In genomic region chr7:134553976-134554375, GRCh38 we compare ENCODE assay signal across 1 cellular context.
TF ChIP-seq lines count a peak whose summit lies in the region.

No MANE protein-coding gene starts in this region.

TF ChIP-seq in GM23338, 12 proteins besides CTCF, POLR2A, EP300 and RAD21 (continued from another document):
- TF ChIP-seq, protein P1, sequence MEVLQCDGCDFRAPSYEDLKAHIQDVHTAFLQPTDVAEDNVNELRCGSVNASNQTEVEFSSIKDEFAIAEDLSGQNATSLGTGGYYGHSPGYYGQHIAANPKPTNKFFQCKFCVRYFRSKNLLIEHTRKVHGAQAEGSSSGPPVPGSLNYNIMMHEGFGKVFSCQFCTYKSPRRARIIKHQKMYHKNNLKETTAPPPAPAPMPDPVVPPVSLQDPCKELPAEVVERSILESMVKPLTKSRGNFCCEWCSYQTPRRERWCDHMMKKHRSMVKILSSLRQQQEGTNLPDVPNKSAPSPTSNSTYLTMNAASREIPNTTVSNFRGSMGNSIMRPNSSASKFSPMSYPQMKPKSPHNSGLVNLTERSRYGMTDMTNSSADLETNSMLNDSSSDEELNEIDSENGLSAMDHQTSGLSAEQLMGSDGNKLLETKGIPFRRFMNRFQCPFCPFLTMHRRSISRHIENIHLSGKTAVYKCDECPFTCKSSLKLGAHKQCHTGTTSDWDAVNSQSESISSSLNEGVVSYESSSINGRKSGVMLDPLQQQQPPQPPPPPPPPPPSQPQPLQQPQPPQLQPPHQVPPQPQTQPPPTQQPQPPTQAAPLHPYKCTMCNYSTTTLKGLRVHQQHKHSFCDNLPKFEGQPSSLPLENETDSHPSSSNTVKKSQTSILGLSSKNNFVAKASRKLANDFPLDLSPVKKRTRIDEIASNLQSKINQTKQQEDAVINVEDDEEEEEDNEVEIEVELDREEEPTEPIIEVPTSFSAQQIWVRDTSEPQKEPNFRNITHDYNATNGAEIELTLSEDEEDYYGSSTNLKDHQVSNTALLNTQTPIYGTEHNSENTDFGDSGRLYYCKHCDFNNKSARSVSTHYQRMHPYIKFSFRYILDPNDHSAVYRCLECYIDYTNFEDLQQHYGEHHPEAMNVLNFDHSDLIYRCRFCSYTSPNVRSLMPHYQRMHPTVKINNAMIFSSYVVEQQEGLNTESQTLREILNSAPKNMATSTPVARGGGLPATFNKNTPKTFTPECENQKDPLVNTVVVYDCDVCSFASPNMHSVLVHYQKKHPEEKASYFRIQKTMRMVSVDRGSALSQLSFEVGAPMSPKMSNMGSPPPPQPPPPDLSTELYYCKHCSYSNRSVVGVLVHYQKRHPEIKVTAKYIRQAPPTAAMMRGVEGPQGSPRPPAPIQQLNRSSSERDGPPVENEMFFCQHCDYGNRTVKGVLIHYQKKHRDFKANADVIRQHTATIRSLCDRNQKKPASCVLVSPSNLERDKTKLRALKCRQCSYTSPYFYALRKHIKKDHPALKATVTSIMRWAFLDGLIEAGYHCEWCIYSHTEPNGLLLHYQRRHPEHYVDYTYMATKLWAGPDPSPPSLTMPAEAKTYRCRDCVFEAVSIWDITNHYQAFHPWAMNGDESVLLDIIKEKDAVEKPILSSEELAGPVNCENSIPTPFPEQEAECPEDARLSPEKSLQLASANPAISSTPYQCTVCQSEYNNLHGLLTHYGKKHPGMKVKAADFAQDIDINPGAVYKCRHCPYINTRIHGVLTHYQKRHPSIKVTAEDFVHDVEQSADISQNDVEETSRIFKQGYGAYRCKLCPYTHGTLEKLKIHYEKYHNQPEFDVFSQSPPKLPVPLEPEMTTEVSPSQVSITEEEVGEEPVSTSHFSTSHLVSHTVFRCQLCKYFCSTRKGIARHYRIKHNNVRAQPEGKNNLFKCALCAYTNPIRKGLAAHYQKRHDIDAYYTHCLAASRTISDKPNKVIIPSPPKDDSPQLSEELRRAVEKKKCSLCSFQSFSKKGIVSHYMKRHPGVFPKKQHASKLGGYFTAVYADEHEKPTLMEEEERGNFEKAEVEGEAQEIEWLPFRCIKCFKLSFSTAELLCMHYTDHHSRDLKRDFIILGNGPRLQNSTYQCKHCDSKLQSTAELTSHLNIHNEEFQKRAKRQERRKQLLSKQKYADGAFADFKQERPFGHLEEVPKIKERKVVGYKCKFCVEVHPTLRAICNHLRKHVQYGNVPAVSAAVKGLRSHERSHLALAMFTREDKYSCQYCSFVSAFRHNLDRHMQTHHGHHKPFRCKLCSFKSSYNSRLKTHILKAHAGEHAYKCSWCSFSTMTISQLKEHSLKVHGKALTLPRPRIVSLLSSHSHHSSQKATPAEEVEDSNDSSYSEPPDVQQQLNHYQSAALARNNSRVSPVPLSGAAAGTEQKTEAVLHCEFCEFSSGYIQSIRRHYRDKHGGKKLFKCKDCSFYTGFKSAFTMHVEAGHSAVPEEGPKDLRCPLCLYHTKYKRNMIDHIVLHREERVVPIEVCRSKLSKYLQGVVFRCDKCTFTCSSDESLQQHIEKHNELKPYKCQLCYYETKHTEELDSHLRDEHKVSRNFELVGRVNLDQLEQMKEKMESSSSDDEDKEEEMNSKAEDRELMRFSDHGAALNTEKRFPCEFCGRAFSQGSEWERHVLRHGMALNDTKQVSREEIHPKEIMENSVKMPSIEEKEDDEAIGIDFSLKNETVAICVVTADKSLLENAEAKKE (CRISPR knock-in tag; IDR thresholded peaks at IDR 0.05) = no peak
- no peak for TF ChIP-seq NANOG (IDR thresholded peaks at IDR 0.05; ENCODE audit: borderline replicate concordance)
- TF ChIP-seq EZH2 (IDR thresholded peaks at IDR 0.05; ENCODE audit: low read depth, unreplicated experiment) = no peak
- TF ChIP-seq STAT1 (IDR thresholded peaks at IDR 0.05; ENCODE audit: unreplicated experiment) = no peak
- TF ChIP-seq CREB1 (CRISPR knock-in tag; IDR thresholded peaks at IDR 0.05; ENCODE audit: low read depth) = no peak
- TF ChIP-seq, protein P2, sequence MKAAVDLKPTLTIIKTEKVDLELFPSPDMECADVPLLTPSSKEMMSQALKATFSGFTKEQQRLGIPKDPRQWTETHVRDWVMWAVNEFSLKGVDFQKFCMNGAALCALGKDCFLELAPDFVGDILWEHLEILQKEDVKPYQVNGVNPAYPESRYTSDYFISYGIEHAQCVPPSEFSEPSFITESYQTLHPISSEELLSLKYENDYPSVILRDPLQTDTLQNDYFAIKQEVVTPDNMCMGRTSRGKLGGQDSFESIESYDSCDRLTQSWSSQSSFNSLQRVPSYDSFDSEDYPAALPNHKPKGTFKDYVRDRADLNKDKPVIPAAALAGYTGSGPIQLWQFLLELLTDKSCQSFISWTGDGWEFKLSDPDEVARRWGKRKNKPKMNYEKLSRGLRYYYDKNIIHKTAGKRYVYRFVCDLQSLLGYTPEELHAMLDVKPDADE (IDR thresholded peaks at IDR 0.05) = no peak
- TF ChIP-seq ZNF331 (CRISPR knock-in tag; IDR thresholded peaks at IDR 0.05; ENCODE audit: low read depth) = no peak
- TF ChIP-seq JUNB (IDR thresholded peaks at IDR 0.05; ENCODE audit: unreplicated experiment) = no peak
- TF ChIP-seq EZH2phosphoT487 (IDR thresholded peaks at IDR 0.05; ENCODE audit: unreplicated experiment) = no peak
- no peak for TF ChIP-seq POLR2AphosphoS5 (IDR thresholded peaks at IDR 0.05; ENCODE audit: low read depth)
